ENCODE assay signal across 17 cellular contexts in the genomic region with DNA sequence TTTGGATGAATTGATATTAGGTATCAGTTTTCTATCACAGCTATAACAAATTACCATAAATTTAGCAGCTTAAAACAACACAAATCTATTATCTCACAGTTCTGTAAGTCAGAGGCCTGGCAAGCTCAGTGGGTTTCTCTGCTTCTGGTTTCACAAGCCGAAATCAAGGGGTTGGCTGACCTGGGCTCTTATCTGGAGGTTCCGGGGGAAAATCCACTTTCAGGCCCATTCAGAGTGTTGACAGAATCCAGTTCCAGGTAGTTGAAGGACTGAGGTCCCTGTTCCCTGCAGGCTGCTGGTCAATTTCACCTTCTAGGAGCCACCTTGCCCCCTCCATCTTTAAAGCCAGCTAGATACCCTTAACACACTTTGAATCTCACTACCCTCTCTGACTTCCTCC.
A peak's percentile ranks its signal among the peaks of the same experiment; 100 is the strongest.
DNase-seq lines count a peak whose midpoint lies in the region; TF ChIP-seq lines count a peak whose summit lies in the region.
"Had no signal": no experiment of that assay in that cellular context is flagged by ENCODE, and none has a peak within 500 bp of the region (broad histone marks: within the 10 kb centered on the region; RNA-seq: fewer than 3 reads in every experiment).

No MANE protein-coding gene starts in this region.

- TF ChIP-seq POLR2A in erythroblast (IDR thresholded peaks at IDR 0.05; ENCODE audit: low read length), result no peak

- no peak overlapping the region for H3K27ac ChIP-seq in WERI-Rb-1
- H3K27ac ChIP-seq: SJCRH30 had no signal

- H3K27me3 ChIP-seq in WERI-Rb-1 (ENCODE audit: insufficient read depth, low read depth, severe bottlenecking), result no peaks in the 10 kb centered on the region
- H3K27me3 ChIP-seq: BE2C, MG63, SJCRH30 had no signal

- H3K4me3 ChIP-seq in WERI-Rb-1 (ENCODE audit: low read depth, low read length), result no peak overlapping the region
- H3K4me3 ChIP-seq: HAP-1, MG63, SJCRH30 had no signal

- no peaks in the 10 kb centered on the region for H3K9me3 ChIP-seq in WERI-Rb-1 (ENCODE audit: severe bottlenecking)
- H3K9me3 ChIP-seq: BE2C, HAP-1, MG63, SJCRH30 had no signal

- no peaks in the 10 kb centered on the region for H3K36me3 ChIP-seq in WERI-Rb-1
- H3K36me3 ChIP-seq: BE2C, HAP-1, MG63, SJCRH30 had no signal

- no peak for TF ChIP-seq CTCF in WERI-Rb-1 (IDR thresholded peaks at IDR 0.05; ENCODE audit: low read depth, low read length)

- DNase-seq in stimulated activated CD4-positive, alpha-beta T cell treated with anti-CD3 and anti-CD28 coated beads, Interleukin-4, amount 100 ng/mL, for 24 hours, result peak; percentile 1
- DNase-seq in stimulated activated CD4-positive, alpha-beta T cell treated with anti-CD3 and anti-CD28 coated beads, Interleukin-2, amount 100 ng/mL, for 48 hours, result no peak
- DNase-seq in WERI-Rb-1, result peak; percentile 3
- DNase-seq in stimulated activated CD8-positive, alpha-beta memory T cell treated with anti-CD3 and anti-CD28 coated beads, Interleukin-4, amount 100 ng/mL, for 48 hours, result peak; percentile 9
- no peak for DNase-seq in COLO829 (ENCODE audit: low spot score)
- DNase-seq in cortex of kidney (lab: John Stamatoyannopoulos, UW), result no peak
- DNase-seq in erythroblast (lab: John Stamatoyannopoulos, UW), result no peak
- DNase-seq: BE2C, GOT3, KBM-7, MG63, NCI-H2029, NCI-H446, NCI-H524 treated with DMSO at 0.1 percent for 48 hours, NCI-H774, SJCRH30 had no signal

Comparison
In these comparisons a context has a peak if more than half of its experiments do, and no peak if none do; other contexts are left out.
1. DNase-seq: peak in stimulated activated CD4-positive, alpha-beta T cell treated with anti-CD3 and anti-CD28 coated beads, Interleukin-4, amount 100 ng/mL, for 24 hours (single experiment), WERI-Rb-1 (single experiment) and stimulated activated CD8-positive, alpha-beta memory T cell treated with anti-CD3 and anti-CD28 coated beads, Interleukin-4, amount 100 ng/mL, for 48 hours (single experiment); none in stimulated activated CD4-positive, alpha-beta T cell treated with anti-CD3 and anti-CD28 coated beads, Interleukin-2, amount 100 ng/mL, for 48 hours (0 of 2), COLO829 (single experiment), cortex of kidney (single experiment) and erythroblast (0 of 2).